Comparison of ENCODE assay signal across 18 cellular contexts in genomic region chr2:168525741-168526140, GRCh38.
DNase-seq lines count a peak whose midpoint lies in the region; ATAC-seq and TF ChIP-seq lines count a peak whose summit lies in the region.
"Had no signal": no experiment of that assay in that cellular context is flagged by ENCODE, and none has a peak within 500 bp of the region (broad histone marks: within the 10 kb centered on the region; RNA-seq: fewer than 3 reads in every experiment).

No MANE protein-coding gene starts in this region.

- peaks cover 3 to 99% (median 64%) of the 10 kb centered on the region in 9 donors for H3K4me1 ChIP-seq in heart right ventricle
- H3K4me1 ChIP-seq in gastroesophageal sphincter, result peaks cover 18 to 100% (median 29%) of the 10 kb centered on the region in 3 donors
- peaks cover 52% of the 10 kb centered on the region for H3K4me1 ChIP-seq in testis

- TF ChIP-seq POLR2A in gastroesophageal sphincter (IDR thresholded peaks at IDR 0.05) (no peak), testis (IDR thresholded peaks at IDR 0.05) (no peak)

- H3K27me3 ChIP-seq in heart right ventricle (no peaks in the 10 kb centered on the region), gastroesophageal sphincter (no peaks in the 10 kb centered on the region), testis (no peaks in the 10 kb centered on the region)

- intact Hi-C loops in heart right ventricle (cut with DNase I), result loop anchor here in 4 of 10 donors (2.0 to 10.0 kb wide), 5 partner anchors 68 to 117 kb away; partner anchors contain the start of gene CERS6 (in 2 of the 4)
- intact Hi-C loops in left ventricle myocardium superior (cut with micrococcal nuclease), result loop anchor here (10.0 kb wide), 1 partner anchor 119 kb away; no protein-coding TSS in a partner anchor
- intact Hi-C loops in testis (cut with DNase I; ENCODE audit: low total_unique reads), result no loop called here

- H3K27ac ChIP-seq in heart right ventricle, result peak overlapping the region in 9 of 10 donors; percentile 61 to 86 (median 81)
- H3K27ac ChIP-seq in VCaP, result peak overlapping the region; percentile 79
- H3K27ac ChIP-seq in gastroesophageal sphincter, result peak overlapping the region in 3 of 4 donors; percentile 68 to 77 (median 76)
- peak overlapping the region; percentile 78 to 89 for H3K27ac ChIP-seq in testis
- H3K27ac ChIP-seq: A549 had no signal

- ATAC-seq in heart right ventricle, result no peak
- ATAC-seq in left ventricle myocardium superior, result no peak
- ATAC-seq in gastroesophageal sphincter, result no peak
- ATAC-seq in HG02870 (IDR thresholded peaks at IDR 0.05; ENCODE audit: unreplicated experiment), result no peak
- ATAC-seq: A549 had no signal

- H3K36me3 ChIP-seq in heart right ventricle, result no peaks in the 10 kb centered on the region
- H3K36me3 ChIP-seq in gastroesophageal sphincter, result no peaks in the 10 kb centered on the region
- H3K36me3 ChIP-seq in testis (ENCODE audit: low read depth, missing control alignments), result no peaks in the 10 kb centered on the region

- H3K9me3 ChIP-seq in heart right ventricle (no peaks in the 10 kb centered on the region), gastroesophageal sphincter (no peaks in the 10 kb centered on the region), testis (no peaks in the 10 kb centered on the region)
- H3K9me3 ChIP-seq: A549 had no signal

- no peak overlapping the region for H3K4me3 ChIP-seq in heart right ventricle
- H3K4me3 ChIP-seq in gastroesophageal sphincter, result no peak overlapping the region
- no peak overlapping the region for H3K4me3 ChIP-seq in testis
- H3K4me3 ChIP-seq: A549 had no signal

- no peak for DNase-seq in heart right ventricle
- DNase-seq in left ventricle myocardium superior, result no peak
- no peak for DNase-seq in testis
- no peak for DNase-seq in dedifferentiated amniotic fluid mesenchymal stem cell (ENCODE audit: extremely low spot score)
- DNase-seq in OCI-M2 (lab: John Stamatoyannopoulos, UW; ENCODE audit: unreplicated experiment), result no peak
- DNase-seq: DMS53, GDM1, NCI-H1417, NCI-H1694 treated with DMSO at 0.1 percent for 48 hours, NCI-H2081 treated with DMSO at 0.1 percent for 48 hours, NCI-H2171 treated with DMSO at 0.1 percent for 48 hours, NCI-H524 treated with DMSO at 0.1 percent for 48 hours, OCI-M1, SHP77 treated with DMSO at 0.1 percent for 48 hours had no signal

- TF ChIP-seq CTCF in heart right ventricle (IDR thresholded peaks at IDR 0.05) (no peak), VCaP (conservative IDR thresholded peaks at IDR 0.05) (no peak), gastroesophageal sphincter (IDR thresholded peaks at IDR 0.05) (no peak), testis (IDR thresholded peaks at IDR 0.05) (no peak)

- no peak for TF ChIP-seq EP300 in gastroesophageal sphincter (IDR thresholded peaks at IDR 0.05)
